ENCODE assay signal across 12 cellular contexts in genomic region chr14:100342826-100343225, GRCh38. TPM values are rescaled to one million over a fixed set of nuclear protein-coding genes. Genes with fewer than 3 reads are reported as not detected.
DNase-seq lines count a peak whose midpoint lies in the region; ATAC-seq, FAIRE-seq and TF ChIP-seq lines count a peak whose summit lies in the region.
"Not testable (repeated sequence)": the region's sequence is repeated elsewhere in the genome, so short reads cannot be mapped to it uniquely, and the experiment has no call there.
"Had no signal": no experiment of that assay in that cellular context is flagged by ENCODE, and none has a peak within 500 bp of the region (broad histone marks: within the 10 kb centered on the region; RNA-seq: fewer than 3 reads in every experiment).

No MANE protein-coding gene starts in this region.

- BruUV-seq in K562 (replicated peaks; lab: Mats Ljungman, UMichigan) = not testable (repeated sequence)

- H3K4me1 Mint-ChIP-seq in CD4-positive, CD25-positive, alpha-beta regulatory T cell = not testable (repeated sequence)
- H3K4me1 Mint-ChIP-seq in activated CD4-positive, alpha-beta T cell treated with anti-CD3 and anti-CD28 coated beads for 36 hours = peaks cover 30% of the 10 kb centered on the region
- peaks cover 13% of the 10 kb centered on the region for H3K4me1 Mint-ChIP-seq in activated T-helper 17 cell treated with anti-CD3 and anti-CD28 coated beads, Interleukin-2, amount 50 U/mL, for 72 hours
- peaks cover 45% of the 10 kb centered on the region for H3K4me1 Mint-ChIP-seq in stimulated activated memory B cell treated with anti-CD40 and anti-IgM and Interleukin-4, amounts not matched to agents 10 μg/mL and 1 μg/mL and 100 μg/mL, for 72 hours

- POLR2A ChIA-PET in activated CD4-positive, alpha-beta T cell treated with anti-CD3 and anti-CD28 coated beads for 36 hours (lab: Charles Lee) = interaction anchor here (0.7 kb wide), 1 partner anchor 273 kb away, joined by 3 read pairs; no protein-coding TSS in a partner anchor
- POLR2A ChIA-PET in K562 (lab: Yijun Ruan, JAX) = interaction anchor here (0.8 kb wide), 1 partner anchor 14 kb away, joined by 6 read pairs; no protein-coding TSS in a partner anchor

- H3K9me1 ChIP-seq in K562 (ENCODE audit: control insufficient read depth, insufficient read depth, low read length) = not testable (repeated sequence)

- H3K9me3 Mint-ChIP-seq in CD4-positive, CD25-positive, alpha-beta regulatory T cell; activated CD4-positive, alpha-beta T cell treated with anti-CD3 and anti-CD28 coated beads for 36 hours (ENCODE audit: low read depth); activated T-helper 17 cell treated with anti-CD3 and anti-CD28 coated beads, Interleukin-2, amount 50 U/mL, for 72 hours; stimulated activated memory B cell treated with anti-CD40 and anti-IgM and Interleukin-4, amounts not matched to agents 10 μg/mL and 1 μg/mL and 100 μg/mL, for 72 hours: not testable (repeated sequence)

- H3K36me3 Mint-ChIP-seq in CD4-positive, CD25-positive, alpha-beta regulatory T cell = peaks cover 37% of the 10 kb centered on the region
- peaks cover 79% of the 10 kb centered on the region for H3K36me3 Mint-ChIP-seq in activated CD4-positive, alpha-beta T cell treated with anti-CD3 and anti-CD28 coated beads for 36 hours (ENCODE audit: low read depth)
- H3K36me3 Mint-ChIP-seq in activated T-helper 17 cell treated with anti-CD3 and anti-CD28 coated beads, Interleukin-2, amount 50 U/mL, for 72 hours (ENCODE audit: low read depth) = peaks cover 90% of the 10 kb centered on the region
- H3K36me3 Mint-ChIP-seq in stimulated activated memory B cell treated with anti-CD40 and anti-IgM and Interleukin-4, amounts not matched to agents 10 μg/mL and 1 μg/mL and 100 μg/mL, for 72 hours = peaks cover 74% of the 10 kb centered on the region

- H3K4me2 ChIP-seq in K562 (ENCODE audit: insufficient read depth, low read length) = not testable (repeated sequence)

- FAIRE-seq in K562 (lab: Jason Lieb, UNC) = not testable (repeated sequence)

- peaks cover 29% of the 10 kb centered on the region for H3K36me3 ChIP-seq in CD4-positive, CD25-positive, alpha-beta regulatory T cell (ENCODE audit: control insufficient read depth, insufficient read depth, low read length)
- H3K36me3 ChIP-seq in K562 (ENCODE audit: control insufficient read depth, insufficient read depth, low read length) = peaks cover 66% of the 10 kb centered on the region
- H3K36me3 ChIP-seq in lower lobe of right lung = peaks cover 70% of the 10 kb centered on the region
- peaks cover 56% of the 10 kb centered on the region for H3K36me3 ChIP-seq in neutrophil

- not testable (repeated sequence) for H4K20me1 ChIP-seq in K562 (replicated peaks; ENCODE audit: control insufficient read depth, insufficient read depth, low read length)

- not testable (repeated sequence) for H3K4me3 ChIP-seq in CD4-positive, CD25-positive, alpha-beta regulatory T cell (ENCODE audit: low read depth, low read length); K562; lower lobe of right lung; neutrophil (ENCODE audit: low read depth in 1 of 2, low read length in 1 of 2)

- not testable (repeated sequence) for ATAC-seq in CD4-positive, CD25-positive, alpha-beta regulatory T cell (ENCODE audit: low read depth in 2 of 2); activated CD4-positive, alpha-beta T cell treated with anti-CD3 and anti-CD28 coated beads for 36 hours; activated T-helper 17 cell treated with anti-CD3 and anti-CD28 coated beads, Interleukin-2, amount 50 U/mL, for 72 hours (replicated peaks); lower lobe of right lung; stimulated activated memory B cell treated with anti-CD40 and anti-IgM and Interleukin-4, amounts not matched to agents 10 μg/mL and 1 μg/mL and 100 μg/mL, for 72 hours
- peak; percentile 6 for ATAC-seq in K562

- TF ChIP-seq RAD21 in K562 (CRISPR knock-in tag; conservative IDR thresholded peaks at IDR 0.05 in 1 of 2, IDR thresholded peaks at IDR 0.05 in 1 of 2) = not testable (repeated sequence)

- CTCF ChIA-PET in activated CD4-positive, alpha-beta T cell treated with anti-CD3 and anti-CD28 coated beads for 36 hours (lab: Charles Lee) = interaction anchor here (0.6 kb wide), 1 partner anchor 21 kb away, joined by 4 read pairs; no protein-coding TSS in a partner anchor
- CTCF ChIA-PET in K562 (lab: Yijun Ruan, JAX; ENCODE audit: low intra/inter-chr PET ratio) = not testable (repeated sequence)

- not testable (repeated sequence) for TF ChIP-seq CTCF in K562 (IDR thresholded peaks at IDR 0.05 in 2 of 3, conservative IDR thresholded peaks at IDR 0.05 in 1 of 3; ENCODE audit: insufficient read depth in 2 of 3, low read depth in 1 of 3, low read length in 3 of 3); lower lobe of right lung (IDR thresholded peaks at IDR 0.05); neutrophil (IDR thresholded peaks at IDR 0.05)

- intact Hi-C loops in activated CD4-positive, alpha-beta T cell treated with anti-CD3 and anti-CD28 coated beads for 36 hours (cut with DNase I, micrococcal nuclease) = loop anchor here in 1 of 2 experiments (5.0 kb wide), 1 partner anchor 34 kb away; the partner anchor contains the start of gene WDR25
- intact Hi-C loops in K562 (cut with micrococcal nuclease); lower lobe of right lung (cut with DNase I): not testable (repeated sequence)

- not testable (repeated sequence) for TF ChIP-seq POLR2A in K562 (conservative IDR thresholded peaks at IDR 0.05)

- in situ Hi-C loops in K562 (cut with MboI) = not testable (repeated sequence)

- WGBS in K562 (ENCODE audit: insufficient coverage, low coverage, missing lambda C conversion rate) = 91% methylated on average over 9 of the region's 12 CpGs

- DNase-seq in CD4-positive, CD25-positive, alpha-beta regulatory T cell; activated CD4-positive, alpha-beta T cell treated with anti-CD3 and anti-CD28 coated beads for 36 hours; K562 (ENCODE audit: extremely low read depth in 1 of 4, low spot score in 3 of 4); lower lobe of right lung: not testable (repeated sequence)
- DNase-seq in activated CD8-positive, alpha-beta memory T cell treated with anti-CD3 and anti-CD28 coated beads for 24 hours = peak; percentile 38

- peak overlapping the region in 2 of 3 donors; percentile 7 to 33 for H3K27ac Mint-ChIP-seq in CD4-positive, CD25-positive, alpha-beta regulatory T cell
- H3K27ac Mint-ChIP-seq in activated CD4-positive, alpha-beta T cell treated with anti-CD3 and anti-CD28 coated beads for 36 hours = peak overlapping the region; percentile 17
- peak overlapping the region; percentile 85 for H3K27ac Mint-ChIP-seq in activated T-helper 17 cell treated with anti-CD3 and anti-CD28 coated beads, Interleukin-2, amount 50 U/mL, for 72 hours
- peak overlapping the region; percentile 95 for H3K27ac Mint-ChIP-seq in stimulated activated memory B cell treated with anti-CD40 and anti-IgM and Interleukin-4, amounts not matched to agents 10 μg/mL and 1 μg/mL and 100 μg/mL, for 72 hours

- not testable (repeated sequence) for TF ChIP-seq EP300 in K562 (IDR thresholded peaks at IDR 0.05; ENCODE audit: low read length)

- H3K4me1 ChIP-seq in CD4-positive, CD25-positive, alpha-beta regulatory T cell (ENCODE audit: control insufficient read depth, insufficient read depth, low read length, poor library complexity, severe bottlenecking); K562 (replicated peaks in 1 of 2; ENCODE audit: control insufficient read depth in 2 of 2, insufficient read depth in 2 of 2, low read length in 2 of 2): not testable (repeated sequence)
- H3K4me1 ChIP-seq in lower lobe of right lung (peaks cover 27% of the 10 kb centered on the region), neutrophil (ENCODE audit: control insufficient read depth in 1 of 2, insufficient read depth in 1 of 2, low read depth in 1 of 2, low read length in 1 of 2) (peaks cover 21 to 22% of the 10 kb centered on the region in 2 experiments)

- not testable (repeated sequence) for H3K9ac ChIP-seq in K562 (ENCODE audit: insufficient read depth in 1 of 2, low read depth in 2 of 2, low read length in 2 of 2)

- not testable (repeated sequence) for H3K27me3 ChIP-seq in CD4-positive, CD25-positive, alpha-beta regulatory T cell (ENCODE audit: control insufficient read depth, insufficient read depth, low read length); K562 (ENCODE audit: control insufficient read depth in 2 of 2, insufficient read depth in 2 of 2, low read length in 2 of 2); lower lobe of right lung (ENCODE audit: low read depth); neutrophil

- not testable (repeated sequence) for H3K27me3 Mint-ChIP-seq in CD4-positive, CD25-positive, alpha-beta regulatory T cell; activated CD4-positive, alpha-beta T cell treated with anti-CD3 and anti-CD28 coated beads for 36 hours; activated T-helper 17 cell treated with anti-CD3 and anti-CD28 coated beads, Interleukin-2, amount 50 U/mL, for 72 hours; stimulated activated memory B cell treated with anti-CD40 and anti-IgM and Interleukin-4, amounts not matched to agents 10 μg/mL and 1 μg/mL and 100 μg/mL, for 72 hours

- not testable (repeated sequence) for H3K27ac ChIP-seq in CD4-positive, CD25-positive, alpha-beta regulatory T cell (ENCODE audit: insufficient read depth, low read length, poor library complexity, severe bottlenecking); K562 (ENCODE audit: extremely low read depth, low read depth, low read length)
- H3K27ac ChIP-seq in lower lobe of right lung (peak overlapping the region; percentile 75), neutrophil (peak overlapping the region; percentile 93)

- not testable (repeated sequence) for H3K9me3 ChIP-seq in CD4-positive, CD25-positive, alpha-beta regulatory T cell (ENCODE audit: control insufficient read depth in 2 of 2, low read length in 2 of 2); K562 (replicated peaks; ENCODE audit: control insufficient read depth, insufficient read depth, low read depth, low read length); lower lobe of right lung; neutrophil

- H3K4me3 Mint-ChIP-seq in CD4-positive, CD25-positive, alpha-beta regulatory T cell; activated CD4-positive, alpha-beta T cell treated with anti-CD3 and anti-CD28 coated beads for 36 hours; activated T-helper 17 cell treated with anti-CD3 and anti-CD28 coated beads, Interleukin-2, amount 50 U/mL, for 72 hours; stimulated activated memory B cell treated with anti-CD40 and anti-IgM and Interleukin-4, amounts not matched to agents 10 μg/mL and 1 μg/mL and 100 μg/mL, for 72 hours: not testable (repeated sequence)

- not testable (repeated sequence) for H3K79me2 ChIP-seq in K562 (ENCODE audit: control insufficient read depth, insufficient read depth, low read length)

- H2AFZ ChIP-seq in K562 (ENCODE audit: low read depth, low read length) = not testable (repeated sequence)

RNA-seq across cellular contexts. Expression of gene SLC25A47, which starts 19.7 kb away (rescaled TPM):
- total RNA-seq in CD4-positive, CD25-positive, alpha-beta regulatory T cell = not detected
- not detected for polyA plus RNA-seq in CD4-positive, CD25-positive, alpha-beta regulatory T cell
- not detected for total RNA-seq in activated CD4-positive, alpha-beta T cell treated with anti-CD3 and anti-CD28 coated beads for 36 hours
- total RNA-seq in activated T-helper 17 cell treated with anti-CD3 and anti-CD28 coated beads, Interleukin-2, amount 50 U/mL, for 72 hours = not detected
- not detected in 2 replicates for total RNA-seq in K562 (2011; cell fraction: chromatin; rRNA removed; ENCODE audit: low replicate concordance)
- total RNA-seq in K562 (2011; cell fraction: nucleolus; rRNA removed) = not detected in 2 replicates
- total RNA-seq in K562 (2011; cell fraction: nucleoplasm; rRNA removed) = not detected in 2 replicates
- total RNA-seq in K562 (2014; rRNA removed) = 0.23 and 0.24 TPM in 2 replicates
- not detected in 2 replicates for total RNA-seq in K562 (2014; rRNA removed; fragmentation: Illumina TruSeq; extraction: Trizol)
- total RNA-seq in K562 (2015; rRNA removed; fragmentation: Illumina TruSeq; extraction: Trizol) = 0.22 TPM in 1 of 2 replicates, not detected in the other
- total RNA-seq in K562 (2021) = 0.09 and 0.25 TPM in 2 replicates
- not detected in 2 replicates for polyA plus RNA-seq in K562 (2011; rRNA removed)
- polyA plus RNA-seq in K562 (2011; cell fraction: cytosol; rRNA removed) = not detected in 2 replicates
- polyA plus RNA-seq in K562 (2011; cell fraction: nucleus; rRNA removed) = not detected in 2 replicates
- polyA plus RNA-seq in K562 (2012) = 0.06 TPM in 1 of 2 replicates, not detected in the other
- polyA plus RNA-seq in K562 (2014; fragmentation: Illumina TruSeq; extraction: Trizol) = not detected in 2 replicates
- polyA plus RNA-seq in K562 (2014; fragmentation: Nextera tagmentation; extraction: Ambion mirVana) = not detected
- polyA plus RNA-seq in K562 (2014; rRNA removed) = not detected in 2 replicates
- polyA minus RNA-seq in K562 (2011; rRNA and poly(A)+ RNA removed) = not detected in 2 replicates
- not detected in 2 replicates for polyA minus RNA-seq in K562 (2011; cell fraction: cytosol; rRNA and poly(A)+ RNA removed)
- not detected in 2 replicates for polyA minus RNA-seq in K562 (2011; cell fraction: nucleus; rRNA and poly(A)+ RNA removed)
- not detected for total RNA-seq in lower lobe of right lung
- total RNA-seq: Calu3; CD4-positive, alpha-beta T cell; Daoy; H1 had no signal
- polyA plus RNA-seq: H1 had no signal

RNA-seq across cellular contexts. Expression of gene WDR25, which starts 33.5 kb away (rescaled TPM):
- 5.2 TPM for total RNA-seq in CD4-positive, CD25-positive, alpha-beta regulatory T cell
- polyA plus RNA-seq in CD4-positive, CD25-positive, alpha-beta regulatory T cell = 10 to 100 TPM in 2 of 4 donors, 1 to 10 TPM in 2; 7.9 to 15.0 (median 10.2) TPM
- 10 to 100 TPM in 1 of 2 experiments, 1 to 10 TPM in 1; 7.9 to 11.3 TPM for total RNA-seq in activated CD4-positive, alpha-beta T cell treated with anti-CD3 and anti-CD28 coated beads for 36 hours
- total RNA-seq in activated T-helper 17 cell treated with anti-CD3 and anti-CD28 coated beads, Interleukin-2, amount 50 U/mL, for 72 hours = 1 to 10 TPM; 3.4 to 5.1 TPM
- 10.4 and 15.9 TPM in 2 replicates for total RNA-seq in K562 (2011; cell fraction: chromatin; rRNA removed; ENCODE audit: low replicate concordance)
- 11.0 and 11.7 TPM in 2 replicates for total RNA-seq in K562 (2011; cell fraction: nucleolus; rRNA removed)
- 8.4 and 11.8 TPM in 2 replicates for total RNA-seq in K562 (2011; cell fraction: nucleoplasm; rRNA removed)
- 11.2 TPM in 2 replicates for total RNA-seq in K562 (2014; rRNA removed)
- total RNA-seq in K562 (2014; rRNA removed; fragmentation: Illumina TruSeq; extraction: Trizol) = 4.1 and 4.2 TPM in 2 replicates
- 6.3 and 6.7 TPM in 2 replicates for total RNA-seq in K562 (2015; rRNA removed; fragmentation: Illumina TruSeq; extraction: Trizol)
- 8.0 and 8.4 TPM in 2 replicates for total RNA-seq in K562 (2021)
- polyA plus RNA-seq in K562 (2011; rRNA removed) = 6.3 and 7.0 TPM in 2 replicates
- 8.2 and 14.0 TPM in 2 replicates for polyA plus RNA-seq in K562 (2011; cell fraction: cytosol; rRNA removed)
- polyA plus RNA-seq in K562 (2011; cell fraction: nucleus; rRNA removed) = 4.9 and 5.8 TPM in 2 replicates
- polyA plus RNA-seq in K562 (2012) = 5.4 and 13.7 TPM in 2 replicates
- 7.6 and 7.7 TPM in 2 replicates for polyA plus RNA-seq in K562 (2014; fragmentation: Illumina TruSeq; extraction: Trizol)
- 1 to 10 TPM in 1 of 2 experiments, under 1 TPM in 1; 0.42 to 1.2 TPM for polyA plus RNA-seq in K562 (2014; fragmentation: Nextera tagmentation; extraction: Ambion mirVana)
- 7.8 and 8.9 TPM in 2 replicates for polyA plus RNA-seq in K562 (2014; rRNA removed)
- 5.4 and 6.8 TPM in 2 replicates for polyA minus RNA-seq in K562 (2011; rRNA and poly(A)+ RNA removed)
- polyA minus RNA-seq in K562 (2011; cell fraction: cytosol; rRNA and poly(A)+ RNA removed) = 3.7 and 4.5 TPM in 2 replicates
- 7.9 and 11.1 TPM in 2 replicates for polyA minus RNA-seq in K562 (2011; cell fraction: nucleus; rRNA and poly(A)+ RNA removed)
- 8.3 TPM for total RNA-seq in lower lobe of right lung

RNA-seq across cellular contexts. Expression of gene SLC25A29, which starts 36.6 kb away (rescaled TPM):
- total RNA-seq in CD4-positive, CD25-positive, alpha-beta regulatory T cell = 5.3 TPM
- 1 to 10 TPM in 3 of 4 donors, under 1 TPM in 1; 0.69 to 7.9 (median 1.8) TPM for polyA plus RNA-seq in CD4-positive, CD25-positive, alpha-beta regulatory T cell
- total RNA-seq in activated CD4-positive, alpha-beta T cell treated with anti-CD3 and anti-CD28 coated beads for 36 hours = 1 to 10 TPM; 5.4 to 5.8 TPM
- total RNA-seq in activated T-helper 17 cell treated with anti-CD3 and anti-CD28 coated beads, Interleukin-2, amount 50 U/mL, for 72 hours = 1 to 10 TPM; 3.8 to 9.3 TPM
- total RNA-seq in K562 (2011; cell fraction: chromatin; rRNA removed; ENCODE audit: low replicate concordance) = 25.5 and 46.3 TPM in 2 replicates
- total RNA-seq in K562 (2011; cell fraction: nucleolus; rRNA removed) = 35.9 TPM in 2 replicates
- 25.8 and 28.6 TPM in 2 replicates for total RNA-seq in K562 (2011; cell fraction: nucleoplasm; rRNA removed)
- total RNA-seq in K562 (2014; rRNA removed) (12.7 and 17.5 TPM in 2 replicates), K562 (2014; rRNA removed; fragmentation: Illumina TruSeq; extraction: Trizol) (2.0 and 2.7 TPM in 2 replicates), K562 (2015; rRNA removed; fragmentation: Illumina TruSeq; extraction: Trizol) (3.8 and 4.1 TPM in 2 replicates), K562 (2021) (13.7 and 14.5 TPM in 2 replicates), lower lobe of right lung (76.0 TPM)
- polyA plus RNA-seq in K562 (2011; rRNA removed) (11.3 and 20.4 TPM in 2 replicates), K562 (2014; fragmentation: Illumina TruSeq; extraction: Trizol) (4.7 and 4.8 TPM in 2 replicates), K562 (2014; fragmentation: Nextera tagmentation; extraction: Ambion mirVana) (under 1 TPM; 0.07 to 0.25 TPM), K562 (2014; rRNA removed) (14.1 and 16.4 TPM in 2 replicates)
- 19.0 and 24.9 TPM in 2 replicates for polyA plus RNA-seq in K562 (2011; cell fraction: cytosol; rRNA removed)
- 94.7 and 105 TPM in 2 replicates for polyA plus RNA-seq in K562 (2011; cell fraction: nucleus; rRNA removed)
- polyA plus RNA-seq in K562 (2012) = 6.3 and 8.5 TPM in 2 replicates
- 3.0 and 3.6 TPM in 2 replicates for polyA minus RNA-seq in K562 (2011; rRNA and poly(A)+ RNA removed)
- 7.5 and 8.0 TPM in 2 replicates for polyA minus RNA-seq in K562 (2011; cell fraction: cytosol; rRNA and poly(A)+ RNA removed)
- polyA minus RNA-seq in K562 (2011; cell fraction: nucleus; rRNA and poly(A)+ RNA removed) = 15.0 and 16.2 TPM in 2 replicates

Comparison
In these comparisons a context has a peak if more than half of its experiments do, and no peak if none do; other contexts are left out.
1. H3K27ac Mint-ChIP-seq: peak in every context shown above with its lines; median percentile 95 in stimulated activated memory B cell treated with anti-CD40 and anti-IgM and Interleukin-4, amounts not matched to agents 10 μg/mL and 1 μg/mL and 100 μg/mL, for 72 hours; 85 in activated T-helper 17 cell treated with anti-CD3 and anti-CD28 coated beads, Interleukin-2, amount 50 U/mL, for 72 hours; 20 in CD4-positive, CD25-positive, alpha-beta regulatory T cell; 17 in activated CD4-positive, alpha-beta T cell treated with anti-CD3 and anti-CD28 coated beads for 36 hours.